24 cellular contexts compared by ENCODE assay signal in genomic region chr10:113933894-113934532, GRCh38.
"Had no signal": no experiment of that assay in that cellular context is flagged by ENCODE, and none has a peak within 500 bp of the region (broad histone marks: within the 10 kb centered on the region; RNA-seq: fewer than 3 reads in every experiment).

No MANE protein-coding gene starts in this region.

- H3K27ac Mint-ChIP-seq: activated CD4-positive, alpha-beta T cell treated with anti-CD3 and anti-CD28 coated beads, Interleukin-2, amount 10 ng/mL, durations not matched to agents 7 days and 5 days; activated CD8-positive, alpha-beta T cell treated with anti-CD3 and anti-CD28 coated beads for 36 hours; activated naive CD4-positive, alpha-beta T cell treated with anti-CD3 and anti-CD28 coated beads, Interleukin-2, amount 50 U/mL, for 24 hours; activated naive CD8-positive, alpha-beta T cell treated with anti-CD3 and anti-CD28 coated beads, Interleukin-2, amount 50 U/mL, for 24 hours; activated T-helper 2 cell treated with anti-CD3 and anti-CD28 coated beads, Interferon-gamma antibody, Interleukin-2, Interleukin-4, amounts not matched to agents 10 μg/mL and 5 μg/mL and 100 μg/mL, durations not matched to agents 14 hours and 24 hours and 36 hours; dendritic cell treated with granulocyte-macrophage colony-stimulating factor and Interleukin-4, amounts not matched to agents 40 ng/mL and 50 ng/mL, for 4 days; endodermal cell; naive B cell; nephron progenitor cell; T-helper 17 cell had no signal

- H3K4me3 Mint-ChIP-seq: activated CD4-positive, alpha-beta T cell treated with anti-CD3 and anti-CD28 coated beads, Interleukin-2, amount 10 ng/mL, durations not matched to agents 7 days and 5 days; activated CD8-positive, alpha-beta T cell treated with anti-CD3 and anti-CD28 coated beads for 36 hours; activated naive CD4-positive, alpha-beta T cell treated with anti-CD3 and anti-CD28 coated beads, Interleukin-2, amount 50 U/mL, for 24 hours; activated naive CD8-positive, alpha-beta T cell treated with anti-CD3 and anti-CD28 coated beads, Interleukin-2, amount 50 U/mL, for 24 hours; dendritic cell treated with granulocyte-macrophage colony-stimulating factor and Interleukin-4, amounts not matched to agents 40 ng/mL and 50 ng/mL, for 4 days; endodermal cell; naive B cell; nephron progenitor cell; T-helper 17 cell had no signal

- H3K9me3 Mint-ChIP-seq: activated CD4-positive, alpha-beta T cell treated with anti-CD3 and anti-CD28 coated beads, Interleukin-2, amount 10 ng/mL, durations not matched to agents 7 days and 5 days; activated CD8-positive, alpha-beta T cell treated with anti-CD3 and anti-CD28 coated beads for 36 hours; activated naive CD4-positive, alpha-beta T cell treated with anti-CD3 and anti-CD28 coated beads, Interleukin-2, amount 50 U/mL, for 24 hours; activated naive CD8-positive, alpha-beta T cell treated with anti-CD3 and anti-CD28 coated beads, Interleukin-2, amount 50 U/mL, for 24 hours; activated T-helper 2 cell treated with anti-CD3 and anti-CD28 coated beads, Interferon-gamma antibody, Interleukin-2, Interleukin-4, amounts not matched to agents 10 μg/mL and 5 μg/mL and 100 μg/mL, durations not matched to agents 14 hours and 24 hours and 36 hours; dendritic cell treated with granulocyte-macrophage colony-stimulating factor and Interleukin-4, amounts not matched to agents 40 ng/mL and 50 ng/mL, for 4 days; endodermal cell; nephron progenitor cell had no signal

- H3K27me3 Mint-ChIP-seq: activated naive CD4-positive, alpha-beta T cell treated with anti-CD3 and anti-CD28 coated beads, Interleukin-2, amount 50 U/mL, for 24 hours had no signal

- H3K4me1 ChIP-seq: vagina had no signal

- H3K36me3 ChIP-seq: neutrophil, tibial nerve, vagina, WERI-Rb-1 had no signal

- H3K4me3 ChIP-seq: tibial nerve, vagina had no signal

- ATAC-seq: activated CD4-positive, CD25-positive, alpha-beta regulatory T cell treated with anti-CD3 and anti-CD28 coated beads, Interleukin-2, amount 50 U/mL, for 24 hours; activated CD8-positive, alpha-beta T cell treated with anti-CD3 and anti-CD28 coated beads for 36 hours; activated naive CD8-positive, alpha-beta T cell treated with anti-CD3 and anti-CD28 coated beads, Interleukin-2, amount 50 U/mL, for 24 hours; esophagus mucosa; SK-N-SH treated with all-trans-retinoic acid at 6 μM for 48 hours; T-helper 17 cell had no signal

- DNase-seq: activated CD4-positive, alpha-beta T cell treated with anti-CD3 and anti-CD28 coated beads, Interleukin-2, amount 10 ng/mL, durations not matched to agents 7 days and 5 days; activated CD8-positive, alpha-beta T cell treated with anti-CD3 and anti-CD28 coated beads for 36 hours; activated naive CD8-positive, alpha-beta T cell treated with anti-CD3 and anti-CD28 coated beads, Interleukin-2, amount 50 U/mL, for 24 hours; activated T-cell treated with anti-CD3 and anti-CD28 coated beads, Interleukin-2, amount 50 U/mL, for 48 hours; amygdala; caudate nucleus; endodermal cell; naive B cell; nephron progenitor cell; stimulated activated CD4-positive, alpha-beta T cell treated with anti-CD3 and anti-CD28 coated beads, Interleukin-15, amount 100 ng/mL, for 24 hours; stimulated activated CD4-positive, alpha-beta T cell treated with anti-CD3 and anti-CD28 coated beads, Interleukin-2, amount 100 ng/mL, for 24 hours; stimulated activated naive CD4-positive, alpha-beta T cell; T-helper 17 cell; T1000; WERI-Rb-1 had no signal

- H3K27me3 ChIP-seq: neutrophil, tibial nerve, vagina had no signal

- H3K36me3 Mint-ChIP-seq: activated naive CD4-positive, alpha-beta T cell treated with anti-CD3 and anti-CD28 coated beads, Interleukin-2, amount 50 U/mL, for 24 hours; naive B cell had no signal

- H3K27ac ChIP-seq: neutrophil, tibial nerve, vagina, WERI-Rb-1 had no signal

- H3K4me1 Mint-ChIP-seq: activated CD4-positive, alpha-beta T cell treated with anti-CD3 and anti-CD28 coated beads, Interleukin-2, amount 10 ng/mL, durations not matched to agents 7 days and 5 days; activated naive CD4-positive, alpha-beta T cell treated with anti-CD3 and anti-CD28 coated beads, Interleukin-2, amount 50 U/mL, for 24 hours; activated naive CD8-positive, alpha-beta T cell treated with anti-CD3 and anti-CD28 coated beads, Interleukin-2, amount 50 U/mL, for 24 hours; endodermal cell; naive B cell had no signal

- H3K9me3 ChIP-seq: neutrophil, tibial nerve, vagina had no signal
